16 cellular contexts compared by ENCODE assay signal in genomic region chr19:47470447-47471195, GRCh38. TPM values are rescaled to one million over a fixed set of nuclear protein-coding genes. Genes with fewer than 3 reads are reported as not detected.
DNase-seq lines count a peak whose midpoint lies in the region; ATAC-seq and TF ChIP-seq lines count a peak whose summit lies in the region.
"Had no signal": no experiment of that assay in that cellular context is flagged by ENCODE, and none has a peak within 500 bp of the region (broad histone marks: within the 10 kb centered on the region; RNA-seq: fewer than 3 reads in every experiment).

No MANE protein-coding gene starts in this region.

- no peak for DNase-seq in A673 (ENCODE audit: low spot score)
- DNase-seq in H7, result peak; percentile 59
- no peak for DNase-seq in naive thymus-derived CD4-positive, alpha-beta T cell
- DNase-seq in inferior parietal cortex (ENCODE audit: extremely low spot score), result no peak
- DNase-seq in NOMO-1 treated with DMSO at 0.1 percent for 48 hours (lab: John Stamatoyannopoulos, UW; ENCODE audit: unreplicated experiment), result no peak
- DNase-seq: activated CD4-positive, alpha-beta T cell treated with anti-CD3 and anti-CD28 coated beads, Interleukin-2, amount 50 U/mL, for 48 hours; aorta; cortex of kidney; left ventricle myocardium inferior; SHP77 treated with DMSO at 0.1 percent for 48 hours; stimulated activated CD4-positive, alpha-beta T cell treated with anti-CD3 and anti-CD28 coated beads, Interleukin-4, amount 100 ng/mL, for 4 hours had no signal

- ATAC-seq in naive thymus-derived CD4-positive, alpha-beta T cell, result no peak
- ATAC-seq in GM21825 (IDR thresholded peaks at IDR 0.05; ENCODE audit: unreplicated experiment), result no peak
- no peak for ATAC-seq in HG03432 (IDR thresholded peaks at IDR 0.05; ENCODE audit: unreplicated experiment)

- H3K27me3 Mint-ChIP-seq in naive thymus-derived CD4-positive, alpha-beta T cell, result peaks cover 43 to 67% (median 48%) of the 10 kb centered on the region in 5 donors

- H3K27me3 ChIP-seq in A673 (replicated peaks; ENCODE audit: insufficient read depth, low read depth, low read length, poor library complexity), result no peaks in the 10 kb centered on the region
- H3K27me3 ChIP-seq in H7 (ENCODE audit: control insufficient read depth, insufficient read depth, low read length), result peaks cover 22% of the 10 kb centered on the region
- peaks cover 20% of the 10 kb centered on the region for H3K27me3 ChIP-seq in ectodermal cell (ENCODE audit: control insufficient read depth, insufficient read depth, low read length, poor library complexity, severe bottlenecking)
- H3K27me3 ChIP-seq in naive thymus-derived CD4-positive, alpha-beta T cell (ENCODE audit: control insufficient read depth in 2 of 2, insufficient read depth in 2 of 2, low read length in 2 of 2), result peaks cover 6 to 7% of the 10 kb centered on the region in 2 donors

- intact Hi-C loops in A673 (cut with micrococcal nuclease; ENCODE audit: unreplicated experiment), result no loop called here
- intact Hi-C loops in naive thymus-derived CD4-positive, alpha-beta T cell (cut with micrococcal nuclease), result no loop called here

- H3K27ac ChIP-seq in A673 (ENCODE audit: low read depth, low read length, poor library complexity, severe bottlenecking) (no peak overlapping the region), ectodermal cell (ENCODE audit: insufficient read depth, low read depth, low read length, poor library complexity, severe bottlenecking) (no peak overlapping the region)
- H3K27ac ChIP-seq in naive thymus-derived CD4-positive, alpha-beta T cell (ENCODE audit: low read depth, low read length), result no peak overlapping the region
- H3K27ac ChIP-seq: hepatocyte, left ventricle myocardium inferior had no signal

- peaks cover 2 to 9% (median 4%) of the 10 kb centered on the region in 5 donors for H3K36me3 Mint-ChIP-seq in naive thymus-derived CD4-positive, alpha-beta T cell

- CTCF ChIA-PET in A673 (lab: Charles Lee), result interaction anchor here (0.6 kb wide), 1 partner anchor 899 kb away, joined by 3 read pairs; no protein-coding TSS in a partner anchor
- CTCF ChIA-PET in naive thymus-derived CD4-positive, alpha-beta T cell (lab: Charles Lee), result no interaction called here

- peaks cover 10 to 20% (median 17%) of the 10 kb centered on the region in 7 donors for H3K4me1 Mint-ChIP-seq in naive thymus-derived CD4-positive, alpha-beta T cell

- H3K9me3 ChIP-seq in A673 (ENCODE audit: low read depth, low read length, poor library complexity, severe bottlenecking), result no peaks in the 10 kb centered on the region
- no peaks in the 10 kb centered on the region for H3K9me3 ChIP-seq in ectodermal cell (ENCODE audit: control insufficient read depth, low read length)
- H3K9me3 ChIP-seq in naive thymus-derived CD4-positive, alpha-beta T cell (ENCODE audit: control insufficient read depth in 2 of 3, low read length in 3 of 3), result no peaks in the 10 kb centered on the region
- H3K9me3 ChIP-seq: left ventricle myocardium inferior had no signal

- H3K27ac Mint-ChIP-seq in naive thymus-derived CD4-positive, alpha-beta T cell, result peak overlapping the region in 2 of 9 donors; percentile 7 to 73

- peak overlapping the region; percentile 62 for H3K4me3 ChIP-seq in A673 (ENCODE audit: low read depth, low read length, poor library complexity, severe bottlenecking)
- H3K4me3 ChIP-seq in H7 (ENCODE audit: insufficient read depth, low read depth, low read length), result peak overlapping the region; percentile 59
- peak overlapping the region; percentile 51 for H3K4me3 ChIP-seq in ectodermal cell (ENCODE audit: insufficient read depth, low read depth, low read length)
- H3K4me3 ChIP-seq in naive thymus-derived CD4-positive, alpha-beta T cell (ENCODE audit: low read length), result no peak overlapping the region
- H3K4me3 ChIP-seq: hepatocyte had no signal

- peak overlapping the region in 6 of 10 donors; percentile 14 to 75 (median 53) for H3K4me3 Mint-ChIP-seq in naive thymus-derived CD4-positive, alpha-beta T cell

- POLR2A ChIA-PET in A673 (lab: Charles Lee; ENCODE audit: low non-redundant PET), result no interaction called here
- POLR2A ChIA-PET in naive thymus-derived CD4-positive, alpha-beta T cell (lab: Charles Lee), result interaction anchor here (0.8 kb wide), 1 partner anchor 24 kb away, joined by 3 read pairs; no protein-coding TSS in a partner anchor

- no peaks in the 10 kb centered on the region for H3K36me3 ChIP-seq in A673 (ENCODE audit: insufficient read depth, low read length, poor library complexity, severe bottlenecking)
- H3K36me3 ChIP-seq in H7 (replicated peaks; ENCODE audit: control insufficient read depth, insufficient read depth, low read length), result no peaks in the 10 kb centered on the region
- H3K36me3 ChIP-seq in ectodermal cell (ENCODE audit: control insufficient read depth, insufficient read depth, low read length), result no peaks in the 10 kb centered on the region
- H3K36me3 ChIP-seq in naive thymus-derived CD4-positive, alpha-beta T cell (ENCODE audit: control insufficient read depth in 2 of 3, insufficient read depth in 3 of 3, low read length in 3 of 3), result no peaks in the 10 kb centered on the region

- H3K4me1 ChIP-seq in A673 (ENCODE audit: insufficient read depth, low read length, poor library complexity, severe bottlenecking) (peaks cover 9% of the 10 kb centered on the region), ectodermal cell (ENCODE audit: control insufficient read depth, insufficient read depth, low read length) (peaks cover 34% of the 10 kb centered on the region)
- no peaks in the 10 kb centered on the region for H3K4me1 ChIP-seq in naive thymus-derived CD4-positive, alpha-beta T cell (ENCODE audit: control insufficient read depth in 2 of 2, insufficient read depth in 2 of 2, low read length in 2 of 2)

- H3K9me3 Mint-ChIP-seq in naive thymus-derived CD4-positive, alpha-beta T cell, result peaks cover 0 to 5% (median 0%) of the 10 kb centered on the region in 11 donors

- TF ChIP-seq CTCF in A673 (conservative IDR thresholded peaks at IDR 0.05; ENCODE audit: low read depth, low read length), result no peak

- BruUV-seq in A673 (replicated peaks; lab: Mats Ljungman, UMichigan), result no TSS peak

- WGBS in ectodermal cell, 2 experiments, result 24% methylated on average over 13 of the region's 13 CpGs

RNA-seq across cellular contexts. Expression of gene SLC8A2, which starts 1.1 kb away (rescaled TPM):
- total RNA-seq in A673 (2021), result 3.2 and 6.6 TPM in 2 replicates
- 6.7 and 10.3 TPM in 2 replicates for total RNA-seq in H7 (2014; rRNA removed; shearing (Covaris generic))
- polyA plus RNA-seq in ectodermal cell (2013, experiment 1 of 4), result 9.8 TPM
- polyA plus RNA-seq in ectodermal cell (2013, experiment 2 of 4), result 8.2 TPM
- 10.0 TPM for polyA plus RNA-seq in ectodermal cell (2013, experiment 3 of 4)
- polyA plus RNA-seq in ectodermal cell (2013, experiment 4 of 4), result 7.9 TPM
- under 1 TPM in 3 of 5 experiments, not detected in 2; 0.05 to 0.19 (median 0.19) TPM for total RNA-seq in naive thymus-derived CD4-positive, alpha-beta T cell
- not detected for polyA plus RNA-seq in naive thymus-derived CD4-positive, alpha-beta T cell
- polyA plus RNA-seq: aorta, fibroblast of lung had no signal

RNA-seq across cellular contexts. Expression of gene KPTN, which starts 13.4 kb away (rescaled TPM):
- 18.7 and 18.9 TPM in 2 replicates for total RNA-seq in A673 (2021)
- 9.9 and 10.5 TPM in 2 replicates for total RNA-seq in H7 (2014; rRNA removed; shearing (Covaris generic))
- polyA plus RNA-seq in ectodermal cell (2013, experiment 1 of 4), result 29.3 TPM
- polyA plus RNA-seq in ectodermal cell (2013, experiment 2 of 4), result 26.5 TPM
- polyA plus RNA-seq in ectodermal cell (2013, experiment 3 of 4), result 29.7 TPM
- 29.4 TPM for polyA plus RNA-seq in ectodermal cell (2013, experiment 4 of 4)
- total RNA-seq in naive thymus-derived CD4-positive, alpha-beta T cell, result 1 to 10 TPM; 5.1 to 9.2 (median 6.7) TPM
- 1 to 10 TPM; 4.4 to 8.1 TPM for polyA plus RNA-seq in naive thymus-derived CD4-positive, alpha-beta T cell

RNA-seq across cellular contexts. Expression of gene NAPA, which starts 44.2 kb away (rescaled TPM):
- total RNA-seq in A673 (2021), result 88.9 and 90.9 TPM in 2 replicates
- 82.1 and 98.3 TPM in 2 replicates for total RNA-seq in H7 (2014; rRNA removed; shearing (Covaris generic))
- polyA plus RNA-seq in ectodermal cell (2013, experiment 1 of 4), result 63.0 TPM
- polyA plus RNA-seq in ectodermal cell (2013, experiment 2 of 4), result 62.2 TPM
- polyA plus RNA-seq in ectodermal cell (2013, experiment 3 of 4), result 51.7 TPM
- 55.7 TPM for polyA plus RNA-seq in ectodermal cell (2013, experiment 4 of 4)
- total RNA-seq in naive thymus-derived CD4-positive, alpha-beta T cell, result 100 to 1,000 TPM in 3 of 5 experiments, 10 to 100 TPM in 2; 86.2 to 136 (median 107) TPM
- polyA plus RNA-seq in naive thymus-derived CD4-positive, alpha-beta T cell, result 100 to 1,000 TPM in 1 of 2 donors, 10 to 100 TPM in 1; 89.9 to 118 TPM

RNA-seq across cellular contexts. Expression of gene MEIS3, which starts 51.3 kb away (rescaled TPM):
- total RNA-seq in A673 (2021), result 9.6 and 21.3 TPM in 2 replicates
- total RNA-seq in H7 (2014; rRNA removed; shearing (Covaris generic)), result 87.0 and 134 TPM in 2 replicates
- polyA plus RNA-seq in ectodermal cell (2013, experiment 1 of 4), result 82.5 TPM
- 80.8 TPM for polyA plus RNA-seq in ectodermal cell (2013, experiment 2 of 4)
- polyA plus RNA-seq in ectodermal cell (2013, experiment 3 of 4), result 81.3 TPM
- polyA plus RNA-seq in ectodermal cell (2013, experiment 4 of 4), result 86.6 TPM
- under 1 TPM in 1 of 5 experiments, not detected in 4; 0.17 TPM for total RNA-seq in naive thymus-derived CD4-positive, alpha-beta T cell
- not detected for polyA plus RNA-seq in naive thymus-derived CD4-positive, alpha-beta T cell
